In the genomic region with DNA sequence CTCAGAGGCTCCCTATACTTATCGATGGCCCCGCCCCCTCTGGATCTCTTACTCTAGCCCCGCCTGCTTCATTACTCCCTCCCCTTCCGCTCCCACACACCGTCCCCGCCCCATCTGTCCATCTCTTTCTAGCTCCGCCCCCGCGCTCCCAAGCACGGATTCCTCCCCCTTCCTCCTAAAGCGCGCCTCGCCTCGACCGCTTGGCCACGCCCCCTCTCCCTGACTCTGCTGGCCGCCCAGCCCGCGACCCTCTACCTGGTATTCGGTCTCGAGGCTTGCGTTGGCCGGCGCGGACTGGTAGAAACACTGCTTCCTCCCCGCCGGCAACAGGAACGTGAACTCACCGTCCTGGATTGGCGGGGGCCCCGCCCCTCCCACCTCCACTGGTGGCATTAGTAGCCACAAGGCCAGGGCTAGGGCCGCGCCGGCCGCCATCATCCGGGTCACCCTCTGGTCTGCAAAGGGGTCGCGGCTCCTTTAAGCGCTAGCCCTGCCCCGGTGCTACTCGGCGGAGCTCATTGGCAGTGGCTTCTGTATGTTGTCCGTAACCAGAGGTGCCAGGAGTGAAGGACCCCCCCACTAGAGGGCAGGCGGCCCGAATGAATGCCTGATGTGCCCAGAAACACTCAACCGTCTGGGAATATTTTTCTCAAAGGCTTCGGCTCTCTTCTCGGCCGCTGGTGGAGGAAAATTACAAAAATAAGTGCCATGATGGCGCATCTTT, we compare ENCODE assay signal across 8 cellular contexts. TPM values are rescaled to one million over a fixed set of nuclear protein-coding genes. Genes with fewer than 3 reads are reported as not detected.
DNase-seq lines count a peak whose midpoint lies in the region; ATAC-seq and TF ChIP-seq lines count a peak whose summit lies in the region.

A gene with protein sequence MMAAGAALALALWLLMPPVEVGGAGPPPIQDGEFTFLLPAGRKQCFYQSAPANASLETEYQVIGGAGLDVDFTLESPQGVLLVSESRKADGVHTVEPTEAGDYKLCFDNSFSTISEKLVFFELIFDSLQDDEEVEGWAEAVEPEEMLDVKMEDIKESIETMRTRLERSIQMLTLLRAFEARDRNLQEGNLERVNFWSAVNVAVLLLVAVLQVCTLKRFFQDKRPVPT (minus strand): TSS at position 459 of the 724 bp plus-strand sequence. CDS start 21 bp downstream, at position 438.

- peak; percentile 100 for DNase-seq in EH (ENCODE audit: low read depth)
- DNase-seq in GM23338 (ENCODE audit: low spot score), result peak; percentile 100
- peak; percentile 99 for DNase-seq in LoVo (ENCODE audit: low spot score)
- DNase-seq in RWPE2 (ENCODE audit: low spot score), result peak; percentile 98
- peak; percentile 95 for DNase-seq in activated T-helper 2 cell treated with anti-CD3 and anti-CD28 coated beads, Interferon-gamma antibody, Interleukin-2, Interleukin-4, amounts not matched to agents 10 μg/mL and 5 μg/mL and 100 μg/mL, durations not matched to agents 14 hours and 24 hours and 36 hours (ENCODE audit: low spot score)
- peak; percentile 98 for DNase-seq in fibroblast of peridontal ligament (ENCODE audit: extremely low read depth)
- DNase-seq in natural killer cell, result peak; percentile 94
- peak; percentile 95 for DNase-seq in stimulated activated naive CD4-positive, alpha-beta T cell treated with Interleukin-2 at 50 U/mL for 16 hours (lab: John Stamatoyannopoulos, UW)

- no peaks in the 10 kb centered on the region for H3K79me2 ChIP-seq in GM23338 (replicated peaks; ENCODE audit: insufficient read depth)

- H3K4me3 ChIP-seq in GM23338 (peak within 1 kb of the TSS; percentile 66), RWPE2 (ENCODE audit: severe bottlenecking) (peak within 1 kb of the TSS; percentile 74)

- H3K9me2 ChIP-seq in GM23338 (ENCODE audit: insufficient read depth), result peaks cover 6% of the 10 kb centered on the region

- H3K36me3 ChIP-seq in GM23338 (ENCODE audit: insufficient read depth) (0 out of 2 replicates have a peak, but pooled peaks cover 3% of the 10 kb centered on the region), RWPE2 (ENCODE audit: low read depth) (peaks cover 13% of the 10 kb centered on the region)

- peaks cover 6% of the 10 kb centered on the region; the same call in 1 of the 2 replicates for H3F3A ChIP-seq in GM23338 (replicated peaks; ENCODE audit: low read depth)

- H3K4me1 Mint-ChIP-seq in GM23338 (no peaks in the 10 kb centered on the region), natural killer cell (peaks cover 14 to 18% of the 10 kb centered on the region in 2 donors)
- peaks cover 10% of the 10 kb centered on the region for H3K4me1 Mint-ChIP-seq in activated T-helper 2 cell treated with anti-CD3 and anti-CD28 coated beads, Interferon-gamma antibody, Interleukin-2, Interleukin-4, amounts not matched to agents 10 μg/mL and 5 μg/mL and 100 μg/mL, durations not matched to agents 14 hours and 24 hours and 36 hours (ENCODE audit: low read depth)

- intact Hi-C loops in activated T-helper 2 cell treated with anti-CD3 and anti-CD28 coated beads, Interferon-gamma antibody, Interleukin-2, Interleukin-4, amounts not matched to agents 10 μg/mL and 5 μg/mL and 100 μg/mL, durations not matched to agents 14 hours and 24 hours and 36 hours (cut with micrococcal nuclease), result loop anchor here (1.0 to 5.0 kb wide), 4 partner anchors 35 to 184 kb away; a partner anchor contains a TSS
- intact Hi-C loops in natural killer cell (cut with micrococcal nuclease), result loop anchor here (1.0 to 2.0 kb wide), 3 partner anchors 35 to 119 kb away; a partner anchor contains a TSS

- H3K27me3 ChIP-seq in GM23338 (ENCODE audit: insufficient read depth) (peaks cover 6% of the 10 kb centered on the region), RWPE2 (ENCODE audit: insufficient read depth, poor library complexity, severe bottlenecking) (no peaks in the 10 kb centered on the region)

- H3K4me3 Mint-ChIP-seq in GM23338 (peak within 1 kb of the TSS; percentile 91), natural killer cell (peak within 1 kb of the TSS; percentile 91)
- H3K4me3 Mint-ChIP-seq in activated T-helper 2 cell treated with anti-CD3 and anti-CD28 coated beads, Interferon-gamma antibody, Interleukin-2, Interleukin-4, amounts not matched to agents 10 μg/mL and 5 μg/mL and 100 μg/mL, durations not matched to agents 14 hours and 24 hours and 36 hours (ENCODE audit: low read depth), result peak within 1 kb of the TSS; percentile 92

- ATAC-seq in GM23338, result peak; percentile 93
- peak; percentile 90 for ATAC-seq in RWPE2 (ENCODE audit: low read depth)
- ATAC-seq in natural killer cell, result peak; percentile 86 to 95 (median 86)

- peak within 1 kb of the TSS; percentile 74 for H3K4me2 ChIP-seq in GM23338

- no peaks in the 10 kb centered on the region for H3K4me1 ChIP-seq in GM23338 (ENCODE audit: insufficient read depth)
- peaks cover 8% of the 10 kb centered on the region for H3K4me1 ChIP-seq in RWPE2 (ENCODE audit: insufficient read depth, poor library complexity, severe bottlenecking)

- peak in 1 of 2 experiments; percentile 25; a peak in 2 of 4 replicates for TF ChIP-seq CTCF in GM23338 (conservative IDR thresholded peaks at IDR 0.05; ENCODE audit: low read depth in 2 of 2)
- no peak for TF ChIP-seq CTCF in RWPE2 (IDR thresholded peaks at IDR 0.05; ENCODE audit: poor library complexity, severe bottlenecking)
- TF ChIP-seq CTCF in natural killer cell (IDR thresholded peaks at IDR 0.05), result no peak

- H4K20me1 ChIP-seq in GM23338 (replicated peaks; ENCODE audit: insufficient read depth), result peaks cover 3% of the 10 kb centered on the region; the same call in 1 of the 2 replicates

- H3K27ac Mint-ChIP-seq in GM23338 (peak within 1 kb of the TSS; percentile 100), natural killer cell (peak within 1 kb of the TSS; percentile 98 to 100)
- peak within 1 kb of the TSS; percentile 99 for H3K27ac Mint-ChIP-seq in activated T-helper 2 cell treated with anti-CD3 and anti-CD28 coated beads, Interferon-gamma antibody, Interleukin-2, Interleukin-4, amounts not matched to agents 10 μg/mL and 5 μg/mL and 100 μg/mL, durations not matched to agents 14 hours and 24 hours and 36 hours

- peaks cover 20% of the 10 kb centered on the region for H3K27me3 Mint-ChIP-seq in GM23338 (ENCODE audit: insufficient read depth, low read depth, poor library complexity)
- H3K27me3 Mint-ChIP-seq in activated T-helper 2 cell treated with anti-CD3 and anti-CD28 coated beads, Interferon-gamma antibody, Interleukin-2, Interleukin-4, amounts not matched to agents 10 μg/mL and 5 μg/mL and 100 μg/mL, durations not matched to agents 14 hours and 24 hours and 36 hours (ENCODE audit: low read depth), result no peaks in the 10 kb centered on the region
- H3K27me3 Mint-ChIP-seq in natural killer cell (ENCODE audit: low read depth in 2 of 2), result no peaks in the 10 kb centered on the region

- H3K36me3 Mint-ChIP-seq in GM23338 (ENCODE audit: low read depth) (peaks cover 30% of the 10 kb centered on the region; the same call in 2 of the 3 replicates), natural killer cell (no peaks in the 10 kb centered on the region)
- peaks cover 24% of the 10 kb centered on the region for H3K36me3 Mint-ChIP-seq in activated T-helper 2 cell treated with anti-CD3 and anti-CD28 coated beads, Interferon-gamma antibody, Interleukin-2, Interleukin-4, amounts not matched to agents 10 μg/mL and 5 μg/mL and 100 μg/mL, durations not matched to agents 14 hours and 24 hours and 36 hours (ENCODE audit: low read depth)

- no peaks in the 10 kb centered on the region for H3K9me3 ChIP-seq in RWPE2 (ENCODE audit: severe bottlenecking)

- H3K27ac ChIP-seq in GM23338 (ENCODE audit: low read depth) (peak within 1 kb of the TSS; percentile 98), RWPE2 (ENCODE audit: poor library complexity, severe bottlenecking) (peak within 1 kb of the TSS; percentile 85)

- H3K9me3 Mint-ChIP-seq in GM23338 (peaks cover 40% of the 10 kb centered on the region), natural killer cell (no peaks in the 10 kb centered on the region)
- H3K9me3 Mint-ChIP-seq in activated T-helper 2 cell treated with anti-CD3 and anti-CD28 coated beads, Interferon-gamma antibody, Interleukin-2, Interleukin-4, amounts not matched to agents 10 μg/mL and 5 μg/mL and 100 μg/mL, durations not matched to agents 14 hours and 24 hours and 36 hours, result peaks cover 10% of the 10 kb centered on the region

- H2AFZ ChIP-seq in GM23338, result peak within 1 kb of the TSS; percentile 48; the same call in 1 of the 2 replicates

TF ChIP-seq in GM23338, 12 proteins besides CTCF, POLR2A, EP300 and RAD21:
- TF ChIP-seq EZH2 (IDR thresholded peaks at IDR 0.05; ENCODE audit: low read depth, unreplicated experiment), result no peak
- TF ChIP-seq NANOG (IDR thresholded peaks at IDR 0.05; ENCODE audit: borderline replicate concordance), result no peak
- TF ChIP-seq POLR2AphosphoS5 (IDR thresholded peaks at IDR 0.05; ENCODE audit: low read depth), result peak; percentile 88

RNA-seq across cellular contexts. Expression of the gene that starts here (rescaled TPM):
- total RNA-seq in GM23338 (2014; rRNA removed; shearing (Covaris generic)), result 28.5 and 37.2 TPM in 2 replicates
- polyA plus RNA-seq in GM23338 (2016; fragmentation: Nextera tagmentation; extraction: Ambion mirVana), result 27.7 and 29.7 TPM in 2 replicates
- 16.7 and 17.9 TPM in 2 replicates for total RNA-seq in activated T-helper 2 cell treated with anti-CD3 and anti-CD28 coated beads, Interferon-gamma antibody, Interleukin-2, Interleukin-4, amounts not matched to agents 10 μg/mL and 5 μg/mL and 100 μg/mL, durations not matched to agents 14 hours and 24 hours and 36 hours
- 10 to 100 TPM; 20.5 to 27.8 (median 27.4) TPM for total RNA-seq in natural killer cell

Comparison
In these comparisons a context has a peak if more than half of its experiments do, and no peak if none do; other contexts are left out.
1. Peak in every context shown above with its lines: DNase-seq, ATAC-seq, H3K4me3 ChIP-seq and H3K27ac ChIP-seq.